ENCODE assay signal across 1 cellular context in the genomic region with DNA sequence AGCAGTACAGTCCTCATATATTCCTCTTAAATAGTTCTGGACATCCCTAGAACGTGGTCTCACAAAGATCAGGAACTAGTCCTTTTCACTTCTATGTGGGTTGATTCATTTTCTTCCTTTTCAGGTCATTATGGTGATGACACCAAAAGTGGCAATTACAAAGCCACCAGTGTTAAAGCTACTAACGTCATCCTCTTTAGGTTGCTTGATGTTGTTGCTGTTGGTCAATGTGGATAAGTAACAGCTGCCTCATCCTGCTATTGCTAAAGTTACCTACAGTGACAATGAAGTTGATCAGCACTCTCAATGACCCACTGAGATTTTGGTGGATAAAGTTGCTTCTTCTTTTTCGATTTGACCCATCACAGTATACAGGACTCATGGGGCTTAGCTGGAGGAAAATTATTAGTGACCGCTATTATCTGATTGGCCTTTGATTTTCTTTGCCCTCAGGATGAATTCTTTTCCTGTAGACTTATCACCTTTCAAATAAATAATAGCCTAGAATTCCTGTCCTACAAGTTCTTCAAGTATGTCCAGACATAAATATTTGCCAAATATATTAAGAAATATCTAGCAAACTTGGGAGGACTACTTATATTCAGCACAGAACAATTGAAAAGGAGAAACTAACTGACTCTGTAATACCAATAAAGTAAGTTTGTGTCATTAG.
TF ChIP-seq lines count a peak whose summit lies in the region.

No MANE protein-coding gene starts in this region.

TF ChIP-seq in WTC11, 78 proteins besides CTCF, POLR2A, EP300 and RAD21 (continued from another document):
- TF ChIP-seq STAT6 (CRISPR knock-in tag; conservative IDR thresholded peaks at IDR 0.05; ENCODE audit: low read depth) = no peak
- TF ChIP-seq RORB (CRISPR knock-in tag; IDR thresholded peaks at IDR 0.05) = no peak
- no peak for TF ChIP-seq ZNF281 (CRISPR knock-in tag; IDR thresholded peaks at IDR 0.05)
- no peak for TF ChIP-seq ZNF396 (CRISPR knock-in tag; IDR thresholded peaks at IDR 0.05; ENCODE audit: borderline replicate concordance)
- TF ChIP-seq TCF7 (CRISPR knock-in tag; IDR thresholded peaks at IDR 0.05; ENCODE audit: low read depth) = no peak
- no peak for TF ChIP-seq ZNF671 (CRISPR knock-in tag; IDR thresholded peaks at IDR 0.05)
- TF ChIP-seq NR3C1 (CRISPR knock-in tag; conservative IDR thresholded peaks at IDR 0.05; ENCODE audit: low read depth) = no peak
- TF ChIP-seq, protein P1, sequence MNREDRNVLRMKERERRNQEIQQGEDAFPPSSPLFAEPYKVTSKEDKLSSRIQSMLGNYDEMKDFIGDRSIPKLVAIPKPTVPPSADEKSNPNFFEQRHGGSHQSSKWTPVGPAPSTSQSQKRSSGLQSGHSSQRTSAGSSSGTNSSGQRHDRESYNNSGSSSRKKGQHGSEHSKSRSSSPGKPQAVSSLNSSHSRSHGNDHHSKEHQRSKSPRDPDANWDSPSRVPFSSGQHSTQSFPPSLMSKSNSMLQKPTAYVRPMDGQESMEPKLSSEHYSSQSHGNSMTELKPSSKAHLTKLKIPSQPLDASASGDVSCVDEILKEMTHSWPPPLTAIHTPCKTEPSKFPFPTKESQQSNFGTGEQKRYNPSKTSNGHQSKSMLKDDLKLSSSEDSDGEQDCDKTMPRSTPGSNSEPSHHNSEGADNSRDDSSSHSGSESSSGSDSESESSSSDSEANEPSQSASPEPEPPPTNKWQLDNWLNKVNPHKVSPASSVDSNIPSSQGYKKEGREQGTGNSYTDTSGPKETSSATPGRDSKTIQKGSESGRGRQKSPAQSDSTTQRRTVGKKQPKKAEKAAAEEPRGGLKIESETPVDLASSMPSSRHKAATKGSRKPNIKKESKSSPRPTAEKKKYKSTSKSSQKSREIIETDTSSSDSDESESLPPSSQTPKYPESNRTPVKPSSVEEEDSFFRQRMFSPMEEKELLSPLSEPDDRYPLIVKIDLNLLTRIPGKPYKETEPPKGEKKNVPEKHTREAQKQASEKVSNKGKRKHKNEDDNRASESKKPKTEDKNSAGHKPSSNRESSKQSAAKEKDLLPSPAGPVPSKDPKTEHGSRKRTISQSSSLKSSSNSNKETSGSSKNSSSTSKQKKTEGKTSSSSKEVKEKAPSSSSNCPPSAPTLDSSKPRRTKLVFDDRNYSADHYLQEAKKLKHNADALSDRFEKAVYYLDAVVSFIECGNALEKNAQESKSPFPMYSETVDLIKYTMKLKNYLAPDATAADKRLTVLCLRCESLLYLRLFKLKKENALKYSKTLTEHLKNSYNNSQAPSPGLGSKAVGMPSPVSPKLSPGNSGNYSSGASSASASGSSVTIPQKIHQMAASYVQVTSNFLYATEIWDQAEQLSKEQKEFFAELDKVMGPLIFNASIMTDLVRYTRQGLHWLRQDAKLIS (CRISPR knock-in tag; IDR thresholded peaks at IDR 0.05; ENCODE audit: borderline replicate concordance) = no peak
- TF ChIP-seq SMAD4 (CRISPR knock-in tag; IDR thresholded peaks at IDR 0.05) = no peak
